ENCODE assay signal across 30 cellular contexts in the genomic region with DNA sequence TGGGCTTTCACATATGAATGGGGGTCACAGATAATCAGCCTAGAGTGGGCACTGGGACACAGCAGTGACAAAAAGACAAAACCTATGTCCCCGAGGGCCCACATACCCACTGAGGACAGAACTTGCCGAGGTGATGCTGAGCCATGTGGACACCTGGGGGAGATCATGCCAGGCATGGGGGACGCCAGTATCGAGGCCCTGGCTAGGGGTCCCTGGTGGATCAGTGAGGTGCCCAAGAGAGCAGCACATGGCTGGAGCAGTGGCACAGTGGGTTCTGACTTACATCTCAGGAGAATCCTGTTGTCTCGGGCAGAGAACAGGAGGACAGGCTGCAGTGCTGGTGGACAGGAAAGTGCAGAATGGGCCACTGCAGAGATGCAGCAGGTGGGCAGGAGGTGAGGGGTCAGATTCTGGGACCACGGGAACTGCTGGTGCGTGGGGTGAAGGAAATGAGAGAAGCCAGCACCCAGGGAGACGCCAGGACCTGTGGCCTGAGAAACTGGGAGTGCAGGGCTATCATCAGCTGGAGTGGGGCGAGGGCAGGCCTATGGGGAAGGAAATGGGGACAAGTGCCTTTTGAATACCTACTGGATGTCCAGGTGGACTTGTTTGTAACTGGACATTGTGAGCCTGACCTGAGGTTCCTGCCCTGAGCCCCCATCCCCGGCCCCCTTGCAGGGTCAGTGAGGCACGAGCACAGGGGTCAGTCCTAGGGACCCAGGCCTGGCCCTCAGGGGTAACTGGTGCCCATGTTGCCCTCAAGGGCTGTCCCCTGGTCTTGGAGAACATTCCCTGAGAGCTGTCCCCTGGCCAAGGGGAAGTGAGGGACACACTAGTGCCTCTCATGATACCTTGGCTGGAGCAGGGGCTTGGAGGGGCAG.
DNase-seq lines count a peak whose midpoint lies in the region; ATAC-seq and TF ChIP-seq lines count a peak whose summit lies in the region.
"Had no signal": no experiment of that assay in that cellular context is flagged by ENCODE, and none has a peak within 500 bp of the region (broad histone marks: within the 10 kb centered on the region; RNA-seq: fewer than 3 reads in every experiment).

No MANE protein-coding gene starts in this region.

- H3K9me3 ChIP-seq in esophagus muscularis mucosa = no peaks in the 10 kb centered on the region
- H3K9me3 ChIP-seq: suprapubic skin had no signal

- H3K27me3 Mint-ChIP-seq in activated T-cell treated with anti-CD3 and anti-CD28 coated beads, Interleukin-2, amount 50 U/mL, for 24 hours = no peaks in the 10 kb centered on the region
- H3K27me3 Mint-ChIP-seq in activated T-cell treated with anti-CD3 and anti-CD28 coated beads, Interleukin-2, amount 50 U/mL, for 72 hours (ENCODE audit: low read depth) = no peaks in the 10 kb centered on the region
- H3K27me3 Mint-ChIP-seq: CD4-positive, CD25-positive, alpha-beta regulatory T cell; stimulated activated naive B cell treated with anti-CD40 and anti-IgM and Interleukin-4, amounts not matched to agents 10 μg/mL and 1 μg/mL and 100 μg/mL, for 72 hours had no signal

- no peak overlapping the region for H3K4me3 Mint-ChIP-seq in activated T-cell treated with anti-CD3 and anti-CD28 coated beads, Interleukin-2, amount 50 U/mL, for 24 hours
- H3K4me3 Mint-ChIP-seq in activated T-cell treated with anti-CD3 and anti-CD28 coated beads, Interleukin-2, amount 50 U/mL, for 72 hours = no peak overlapping the region
- H3K4me3 Mint-ChIP-seq: activated naive CD4-positive, alpha-beta T cell treated with anti-CD3 and anti-CD28 coated beads for 36 hours; mesothelial cell of epicardium; naive thymus-derived CD4-positive, alpha-beta T cell; stimulated activated naive B cell treated with anti-CD40 and anti-IgM and Interleukin-4, amounts not matched to agents 10 μg/mL and 1 μg/mL and 100 μg/mL, for 72 hours had no signal

- H3K9me3 Mint-ChIP-seq in activated T-cell treated with anti-CD3 and anti-CD28 coated beads, Interleukin-2, amount 50 U/mL, for 24 hours = no peaks in the 10 kb centered on the region
- H3K9me3 Mint-ChIP-seq in activated T-cell treated with anti-CD3 and anti-CD28 coated beads, Interleukin-2, amount 50 U/mL, for 72 hours = no peaks in the 10 kb centered on the region
- H3K9me3 Mint-ChIP-seq: activated naive CD4-positive, alpha-beta T cell treated with anti-CD3 and anti-CD28 coated beads for 36 hours; CD4-positive, CD25-positive, alpha-beta regulatory T cell; mesothelial cell of epicardium; naive thymus-derived CD4-positive, alpha-beta T cell; stimulated activated naive B cell treated with anti-CD40 and anti-IgM and Interleukin-4, amounts not matched to agents 10 μg/mL and 1 μg/mL and 100 μg/mL, for 72 hours had no signal

- TF ChIP-seq POLR2A in esophagus muscularis mucosa (IDR thresholded peaks at IDR 0.05; ENCODE audit: low read depth) = no peak

- H3K27me3 ChIP-seq in H7 (ENCODE audit: control insufficient read depth, insufficient read depth, low read length) (no peaks in the 10 kb centered on the region), esophagus muscularis mucosa (no peaks in the 10 kb centered on the region)
- H3K27me3 ChIP-seq: brain microvascular endothelial cell, suprapubic skin had no signal

- WGBS in esophagus muscularis mucosa = 88% methylated on average over 11 of the region's 11 CpGs

- no peaks in the 10 kb centered on the region for H3K36me3 Mint-ChIP-seq in activated T-cell treated with anti-CD3 and anti-CD28 coated beads, Interleukin-2, amount 50 U/mL, for 24 hours (ENCODE audit: low read depth)
- H3K36me3 Mint-ChIP-seq in activated T-cell treated with anti-CD3 and anti-CD28 coated beads, Interleukin-2, amount 50 U/mL, for 72 hours (ENCODE audit: insufficient read depth in 2 of 2) = no peaks in the 10 kb centered on the region
- H3K36me3 Mint-ChIP-seq: CD4-positive, CD25-positive, alpha-beta regulatory T cell; mesothelial cell of epicardium; naive thymus-derived CD4-positive, alpha-beta T cell; stimulated activated naive B cell treated with anti-CD40 and anti-IgM and Interleukin-4, amounts not matched to agents 10 μg/mL and 1 μg/mL and 100 μg/mL, for 72 hours had no signal

- peak; percentile 14 for DNase-seq in activated T-cell treated with anti-CD3 and anti-CD28 coated beads, Interleukin-2, amount 50 U/mL, for 24 hours
- DNase-seq in activated T-cell treated with anti-CD3 and anti-CD28 coated beads, Interleukin-2, amount 50 U/mL, for 72 hours = no peak
- DNase-seq in H7 (peak; percentile 16), esophagus muscularis mucosa (ENCODE audit: extremely low spot score) (peak; percentile 79), posterior vena cava (ENCODE audit: low spot score) (peak; percentile 62), retina (no peak)
- DNase-seq: 8988T; activated CD4-positive, alpha-beta T cell treated with anti-CD3 and anti-CD28 coated beads, Interleukin-2, amount 50 U/mL, for 48 hours; activated CD4-positive, CD25-positive, alpha-beta regulatory T cell; activated naive CD4-positive, alpha-beta T cell treated with anti-CD3 and anti-CD28 coated beads for 36 hours; amniotic stem cell; brain microvascular endothelial cell; CD4-positive, CD25-positive, alpha-beta regulatory T cell; effector memory CD4-positive, alpha-beta T cell; MM.1S; NCI-H1417; NCI-H2081 treated with DMSO at 0.1 percent for 48 hours; NCI-H446; NCI-H82; stimulated activated CD4-positive, alpha-beta T cell treated with anti-CD3 and anti-CD28 coated beads, Interleukin-4, amount 100 ng/mL, for 4 hours; stimulated activated naive B cell treated with anti-CD40 and anti-IgM and Interleukin-4, amounts not matched to agents 10 μg/mL and 1 μg/mL and 100 μg/mL, for 72 hours; T-helper 1 cell had no signal

- H3K36me3 ChIP-seq in H7 (replicated peaks; ENCODE audit: control insufficient read depth, insufficient read depth, low read length) = no peaks in the 10 kb centered on the region
- no peaks in the 10 kb centered on the region for H3K36me3 ChIP-seq in esophagus muscularis mucosa
- H3K36me3 ChIP-seq: brain microvascular endothelial cell, suprapubic skin had no signal

- intact Hi-C loops in esophagus muscularis mucosa (cut with DNase I) = no loop called here
- intact Hi-C loops in posterior vena cava (cut with DNase I) = no loop called here

- no peak overlapping the region for H3K27ac Mint-ChIP-seq in activated T-cell treated with anti-CD3 and anti-CD28 coated beads, Interleukin-2, amount 50 U/mL, for 24 hours
- H3K27ac Mint-ChIP-seq in activated T-cell treated with anti-CD3 and anti-CD28 coated beads, Interleukin-2, amount 50 U/mL, for 72 hours = no peak overlapping the region
- H3K27ac Mint-ChIP-seq: activated naive CD4-positive, alpha-beta T cell treated with anti-CD3 and anti-CD28 coated beads for 36 hours; mesothelial cell of epicardium; naive thymus-derived CD4-positive, alpha-beta T cell; stimulated activated naive B cell treated with anti-CD40 and anti-IgM and Interleukin-4, amounts not matched to agents 10 μg/mL and 1 μg/mL and 100 μg/mL, for 72 hours had no signal

- no peak for ATAC-seq in activated T-cell treated with anti-CD3 and anti-CD28 coated beads, Interleukin-2, amount 50 U/mL, for 72 hours (replicated peaks in 1 of 2)
- ATAC-seq in GM18861 (IDR thresholded peaks at IDR 0.05; ENCODE audit: unreplicated experiment) (no peak), HG03521 (IDR thresholded peaks at IDR 0.05; ENCODE audit: unreplicated experiment) (no peak)
- ATAC-seq: naive thymus-derived CD4-positive, alpha-beta T cell; sciatic nerve; stimulated activated naive B cell treated with anti-CD40 and anti-IgM and Interleukin-4, amounts not matched to agents 10 μg/mL and 1 μg/mL and 100 μg/mL, for 72 hours had no signal

- no peak for TF ChIP-seq CTCF in esophagus muscularis mucosa (IDR thresholded peaks at IDR 0.05)

- peaks cover 9% of the 10 kb centered on the region for H3K4me1 Mint-ChIP-seq in activated T-cell treated with anti-CD3 and anti-CD28 coated beads, Interleukin-2, amount 50 U/mL, for 24 hours (ENCODE audit: low read depth)
- H3K4me1 Mint-ChIP-seq in activated T-cell treated with anti-CD3 and anti-CD28 coated beads, Interleukin-2, amount 50 U/mL, for 72 hours (ENCODE audit: low read depth) = peaks cover 9% of the 10 kb centered on the region
- H3K4me1 Mint-ChIP-seq: CD4-positive, CD25-positive, alpha-beta regulatory T cell; stimulated activated naive B cell treated with anti-CD40 and anti-IgM and Interleukin-4, amounts not matched to agents 10 μg/mL and 1 μg/mL and 100 μg/mL, for 72 hours had no signal

- H3K4me3 ChIP-seq in H7 (ENCODE audit: insufficient read depth, low read depth, low read length) (no peak overlapping the region), esophagus muscularis mucosa (no peak overlapping the region)
- H3K4me3 ChIP-seq: suprapubic skin had no signal

- H3K4me1 ChIP-seq in esophagus muscularis mucosa = no peaks in the 10 kb centered on the region
- H3K4me1 ChIP-seq: suprapubic skin had no signal

- no peak overlapping the region for H3K27ac ChIP-seq in esophagus muscularis mucosa (replicated peaks in 1 of 4)
- H3K27ac ChIP-seq: brain microvascular endothelial cell, HL-60, KMS-11, suprapubic skin had no signal

- no peak for TF ChIP-seq EP300 in esophagus muscularis mucosa (IDR thresholded peaks at IDR 0.05)

Comparison
In these comparisons a context has a peak if more than half of its experiments do, and no peak if none do; other contexts are left out.
1. DNase-seq: peak in activated T-cell treated with anti-CD3 and anti-CD28 coated beads, Interleukin-2, amount 50 U/mL, for 24 hours (single experiment), H7 (single experiment), esophagus muscularis mucosa (single experiment) and posterior vena cava (single experiment); none in activated T-cell treated with anti-CD3 and anti-CD28 coated beads, Interleukin-2, amount 50 U/mL, for 72 hours (0 of 2) and retina (single experiment).